Comparison of ENCODE assay signal across 8 cellular contexts in genomic region chr6:46652603-46653438, GRCh38. TPM values are rescaled to one million over a fixed set of nuclear protein-coding genes. Genes with fewer than 3 reads are reported as not detected.
DNase-seq lines count a peak whose midpoint lies in the region; ATAC-seq, FAIRE-seq and TF ChIP-seq lines count a peak whose summit lies in the region.

TSS of gene CYP39A1 (minus strand) at chr6:46652818. CDS start at chr6:46652582, 236 bp downstream.
TSS of gene SLC25A27 (plus strand) at chr6:46652975. CDS start at chr6:46653193, 218 bp downstream.

- 2% methylated on average over 14 of the region's 72 CpGs for WGBS in A549 (ENCODE audit: missing lambda C conversion rate)

- H3K4me1 Mint-ChIP-seq in chondrocyte (ENCODE audit: low read depth): peaks cover 14% of the 10 kb centered on the region

- peak within 1 kb of the TSS; percentile 97 for H3K4me3 Mint-ChIP-seq in chondrocyte (ENCODE audit: unreplicated experiment)

- peaks cover 10% of the 10 kb centered on the region; the same call in 2 of the 3 replicates for H3K4me1 ChIP-seq in A549
- H3K4me1 ChIP-seq in keratinocyte (ENCODE audit: control insufficient read depth, extremely low read depth, insufficient read depth, low read length): peaks cover 11% of the 10 kb centered on the region

- ATAC-seq in A549: peak; percentile 99 to 100
- peak; percentile 99 for ATAC-seq in GM18873 (IDR thresholded peaks at IDR 0.05; ENCODE audit: low FRiP score, unreplicated experiment)
- peak; percentile 100 for ATAC-seq in HG03175 (IDR thresholded peaks at IDR 0.05; ENCODE audit: unreplicated experiment)

- peaks cover 9% of the 10 kb centered on the region for H3K27me3 Mint-ChIP-seq in chondrocyte (ENCODE audit: low read depth)

- H2AFZ ChIP-seq in keratinocyte (ENCODE audit: control insufficient read depth, low read length): peak within 1 kb of the TSS; percentile 99

- TF ChIP-seq EP300 in A549 (IDR thresholded peaks at IDR 0.05): no peak

- no peaks in the 10 kb centered on the region for H3K9me3 ChIP-seq in A549
- H3K9me3 ChIP-seq in keratinocyte (ENCODE audit: control insufficient read depth, low read depth, low read length): no peaks in the 10 kb centered on the region

- H3K27ac ChIP-seq in A549 (peak within 1 kb of the TSS; percentile 19 to 79), keratinocyte (ENCODE audit: control insufficient read depth, insufficient read depth, low read length) (peak within 1 kb of the TSS; percentile 91)

- no peaks in the 10 kb centered on the region for H3K36me3 ChIP-seq in keratinocyte (ENCODE audit: control insufficient read depth in 2 of 2, extremely low read depth in 1 of 2, insufficient read depth in 2 of 2, low read length in 2 of 2)

- no peaks in the 10 kb centered on the region for H3K9me1 ChIP-seq in keratinocyte (ENCODE audit: control insufficient read depth, extremely low read depth, insufficient read depth, low read length)

- DNase-seq in A549 (ENCODE audit: low read depth in 1 of 2, low spot score in 1 of 2) (peak; percentile 71 to 73), NCI-H345 (lab: John Stamatoyannopoulos, UW) (peak; percentile 96), chondrocyte (ENCODE audit: low spot score) (peak; percentile 97), keratinocyte (ENCODE audit: low read depth, low spot score) (no peak)
- peak; percentile 68 to 78 for DNase-seq in activated CD4-positive, alpha-beta T cell treated with anti-CD3 and anti-CD28 coated beads for 24 hours (ENCODE audit: low read depth in 2 of 2)
- DNase-seq in stimulated activated CD4-positive, alpha-beta T cell treated with anti-CD3 and anti-CD28 coated beads, Interleukin-12 subunit alpha, Interleukin-12 subunit beta, amount 100 ng/mL, for 4 hours: peak; percentile 79

- no peak for TF ChIP-seq RAD21 in A549 (conservative IDR thresholded peaks at IDR 0.05 in 1 of 2, IDR thresholded peaks at IDR 0.05 in 1 of 2)

- CTCF ChIA-PET in A549 (lab: Yijun Ruan, JAX): no interaction called here

- TF ChIP-seq CTCF in A549 (IDR thresholded peaks at IDR 0.05) (no peak), chondrocyte (IDR thresholded peaks at IDR 0.05) (peak; percentile 18), keratinocyte (optimal IDR thresholded peaks at IDR 0.05 in 1 of 3, IDR thresholded peaks at IDR 0.05 in 1 of 3, conservative IDR thresholded peaks at IDR 0.05 in 1 of 3; ENCODE audit: extremely low read depth in 1 of 3, insufficient read depth in 2 of 3, low read length in 3 of 3) (no peak)

- FAIRE-seq in A549 (lab: Jason Lieb, UNC): no peak
- peak; percentile 83 for FAIRE-seq in keratinocyte (lab: Jason Lieb, UNC)

- dilution Hi-C loops in keratinocyte (cut with MboI; ENCODE audit: extremely low pct_ligation_motif_present, low sequenced_read_pairs): no loop called here

- H3K4me2 ChIP-seq in A549 (peak within 1 kb of the TSS; percentile 82), keratinocyte (ENCODE audit: control insufficient read depth, extremely low read depth, insufficient read depth, low read depth, low read length) (peak within 1 kb of the TSS; percentile 98)

- POLR2A ChIA-PET in A549 (lab: Yijun Ruan, JAX): no interaction called here

- H4K20me1 ChIP-seq in keratinocyte (ENCODE audit: control insufficient read depth, extremely low read depth, insufficient read depth, low read length): no peaks in the 10 kb centered on the region

- H3K27ac Mint-ChIP-seq in chondrocyte (ENCODE audit: unreplicated experiment): peak within 1 kb of the TSS; percentile 73

- no peaks in the 10 kb centered on the region for H3K79me2 ChIP-seq in keratinocyte (ENCODE audit: control insufficient read depth, insufficient read depth, low read length)

- peak within 1 kb of the TSS; percentile 90 for H3K9ac ChIP-seq in keratinocyte (ENCODE audit: control insufficient read depth, extremely low read depth, insufficient read depth, low read length)

- no peaks in the 10 kb centered on the region for H3K27me3 ChIP-seq in keratinocyte (ENCODE audit: control insufficient read depth, extremely low read depth, insufficient read depth, low read length)

- no peaks in the 10 kb centered on the region for H3K36me3 Mint-ChIP-seq in chondrocyte (ENCODE audit: low read depth)

- H3K4me3 ChIP-seq in A549 (peak within 1 kb of the TSS; percentile 57), keratinocyte (ENCODE audit: control insufficient read depth in 2 of 3, extremely low read depth in 1 of 3, insufficient read depth in 2 of 3, low read depth in 1 of 3, low read length in 3 of 3) (peak within 1 kb of the TSS; percentile 75 to 98 (median 93))

- H3K9me3 Mint-ChIP-seq in chondrocyte (ENCODE audit: low read depth): no peaks in the 10 kb centered on the region

- no peak for TF ChIP-seq POLR2A in A549 (IDR thresholded peaks at IDR 0.05; ENCODE audit: low read length)

TF ChIP-seq in A549, 52 proteins besides CTCF, POLR2A, EP300 and RAD21 (continues in another document):
- no peak for TF ChIP-seq CBX2 (IDR thresholded peaks at IDR 0.05; ENCODE audit: borderline replicate concordance, low read depth)
- no peak for TF ChIP-seq CHD2 (IDR thresholded peaks at IDR 0.05; ENCODE audit: low read length, partially characterized antibody)
- TF ChIP-seq NFE2L2 (conservative IDR thresholded peaks at IDR 0.05; ENCODE audit: low read length): no peak
- no peak for TF ChIP-seq BHLHE40 (IDR thresholded peaks at IDR 0.05; ENCODE audit: low read depth, low read length)
- no peak for TF ChIP-seq BCL3 (IDR thresholded peaks at IDR 0.05)
- TF ChIP-seq ELK1 (IDR thresholded peaks at IDR 0.05; ENCODE audit: low read depth, low read length): no peak
- TF ChIP-seq TFCP2L1 (CRISPR knock-in tag; IDR thresholded peaks at IDR 0.05): no peak
- no peak for TF ChIP-seq RARB (CRISPR knock-in tag; IDR thresholded peaks at IDR 0.05)
- TF ChIP-seq HEYL (CRISPR knock-in tag; IDR thresholded peaks at IDR 0.05): no peak
- TF ChIP-seq EHMT2 (IDR thresholded peaks at IDR 0.05; ENCODE audit: low read depth): no peak
- peak; percentile 45; the same call in 1 of the 2 replicates for TF ChIP-seq MAX (IDR thresholded peaks at IDR 0.05)

RNA-seq across cellular contexts. Expression of gene CYP39A1, which starts in this region (rescaled TPM):
- 0.48 and 0.78 TPM in 2 replicates for polyA plus RNA-seq in A549 (2011; rRNA removed)
- 0.04 and 0.11 TPM in 2 replicates for polyA plus RNA-seq in A549 (2012; cell fraction: cytosol; rRNA removed)
- 0.04 TPM in 1 of 2 replicates, not detected in the other for polyA plus RNA-seq in A549 (2012; cell fraction: nucleus; rRNA removed)
- 0.07 to 0.26 TPM (median 0.22 TPM) in 3 replicates for polyA plus RNA-seq in A549 (2017; fragmentation: RNase III; extraction: RNeasy Plus Mini Kit Qiagen cat#74134 plus additional on column Dnase treatment)
- polyA minus RNA-seq in A549 (2011; rRNA and poly(A)+ RNA removed): 0.12 TPM in 1 of 2 replicates, not detected in the other
- 0.31 to 0.62 TPM in 2 of 3 replicates, not detected in the other for total RNA-seq in chondrocyte
- 0.77 to 1.6 TPM (median 1.5 TPM) in 3 replicates for polyA plus RNA-seq in keratinocyte
- polyA plus RNA-seq in keratinocyte (2011; ENCODE audit: low read depth): 4.3 TPM
- 1.1 and 2.1 TPM in 2 replicates for polyA plus RNA-seq in keratinocyte (2011; cell fraction: cytosol; rRNA removed)
- 1.8 TPM in 2 replicates for polyA plus RNA-seq in keratinocyte (2011; cell fraction: nucleus; rRNA removed)
- 1.2 and 3.6 TPM in 2 replicates for polyA plus RNA-seq in keratinocyte (2012; ENCODE audit: low replicate concordance)
- 0.43 to 2.0 TPM (median 1.0 TPM) in 3 replicates for polyA minus RNA-seq in keratinocyte
- polyA minus RNA-seq in keratinocyte (2011; cell fraction: cytosol; rRNA and poly(A)+ RNA removed): not detected
- 1.3 and 3.5 TPM in 2 replicates for polyA minus RNA-seq in keratinocyte (2011; cell fraction: nucleus; rRNA and poly(A)+ RNA removed)

RNA-seq across cellular contexts. Expression of gene SLC25A27, which starts in this region (rescaled TPM):
- polyA plus RNA-seq in A549 (2011; rRNA removed) (3.5 and 4.7 TPM in 2 replicates), A549 (2017; fragmentation: RNase III; extraction: RNeasy Plus Mini Kit Qiagen cat#74134 plus additional on column Dnase treatment) (0.98 to 1.9 TPM (median 1.4 TPM) in 3 replicates), keratinocyte (2.7 to 11.5 TPM (median 10.4 TPM) in 3 replicates)
- polyA plus RNA-seq in A549 (2012; cell fraction: cytosol; rRNA removed): 0.32 and 0.56 TPM in 2 replicates
- 1.2 and 3.4 TPM in 2 replicates for polyA plus RNA-seq in A549 (2012; cell fraction: nucleus; rRNA removed)
- 0.58 and 0.66 TPM in 2 replicates for polyA minus RNA-seq in A549 (2011; rRNA and poly(A)+ RNA removed)
- total RNA-seq in chondrocyte: 5.7 to 6.8 TPM (median 6.5 TPM) in 3 replicates
- polyA plus RNA-seq in keratinocyte (2011; ENCODE audit: low read depth): 8.5 TPM
- polyA plus RNA-seq in keratinocyte (2011; cell fraction: cytosol; rRNA removed): 0.32 and 0.56 TPM in 2 replicates
- 48.2 and 53.7 TPM in 2 replicates for polyA plus RNA-seq in keratinocyte (2011; cell fraction: nucleus; rRNA removed)
- polyA plus RNA-seq in keratinocyte (2012; ENCODE audit: low replicate concordance): 2.2 and 9.6 TPM in 2 replicates
- 0.13 to 10.5 TPM (median 3.2 TPM) in 3 replicates for polyA minus RNA-seq in keratinocyte
- not detected for polyA minus RNA-seq in keratinocyte (2011; cell fraction: cytosol; rRNA and poly(A)+ RNA removed)
- 4.4 and 14.3 TPM in 2 replicates for polyA minus RNA-seq in keratinocyte (2011; cell fraction: nucleus; rRNA and poly(A)+ RNA removed)
